Comparison of ENCODE assay signal across 8 cellular contexts in the genomic region with DNA sequence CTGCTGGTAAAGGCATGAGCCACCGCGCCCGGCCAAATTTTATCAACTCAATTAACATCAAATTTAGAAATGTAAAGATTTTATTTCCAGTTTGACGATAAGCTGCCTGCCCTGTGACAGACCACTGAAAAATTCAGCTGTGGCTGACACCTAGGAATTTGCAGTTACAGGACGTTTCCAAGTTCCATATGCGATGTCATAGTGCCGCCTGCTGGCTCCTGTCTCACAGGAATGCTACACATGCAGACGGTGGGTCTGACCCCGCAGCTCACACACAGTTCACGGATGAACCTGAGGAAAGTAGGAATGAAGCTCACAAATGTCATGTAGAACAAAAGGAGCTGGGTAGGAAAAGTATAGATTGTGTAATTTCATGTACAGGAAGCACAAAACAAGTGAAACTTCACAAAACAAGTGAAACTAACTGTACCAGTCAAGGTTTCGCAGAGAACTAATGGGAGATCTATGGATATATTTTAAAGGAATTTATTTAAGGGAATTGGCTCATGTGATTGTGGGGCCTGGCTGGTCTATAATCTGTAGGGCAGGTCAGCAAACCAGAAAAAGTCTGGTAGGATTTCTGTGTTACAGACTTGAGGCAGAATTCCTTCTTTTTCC. TPM values are rescaled to one million over a fixed set of nuclear protein-coding genes. Genes with fewer than 3 reads are reported as not detected.
DNase-seq lines count a peak whose midpoint lies in the region; ATAC-seq and TF ChIP-seq lines count a peak whose summit lies in the region.

No MANE protein-coding gene starts in this region.

- H3K27ac ChIP-seq in prostate gland, result no peak overlapping the region

- H3K4me3 ChIP-seq in prostate gland, result no peak overlapping the region

- 17% methylated on average over 11 of the region's 11 CpGs for WGBS in prostate gland

- TF ChIP-seq POLR2A in prostate gland (IDR thresholded peaks at IDR 0.05), result no peak

- peak; percentile 55 for DNase-seq in GM04504 (ENCODE audit: low read depth)
- DNase-seq in NCI-H1092 (lab: John Stamatoyannopoulos, UW), result peak; percentile 23
- peak; percentile 5 to 43 for DNase-seq in SW 1271 (lab: John Stamatoyannopoulos, UW)
- peak; percentile 41 for DNase-seq in activated naive CD8-positive, alpha-beta T cell treated with anti-CD3 and anti-CD28 coated beads, Interleukin-2, amount 50 U/mL, for 16 hours (ENCODE audit: low read depth, low spot score)
- DNase-seq in Right ventricle myocardium superior, result peak; percentile 90
- DNase-seq in prostate gland (ENCODE audit: low spot score), result peak; percentile 67
- peak; percentile 83 for DNase-seq in ureter (ENCODE audit: low spot score)

- H3K4me1 ChIP-seq in prostate gland (replicated peaks), result no peaks in the 10 kb centered on the region

- intact Hi-C loops in Right ventricle myocardium superior (cut with DNase I) (loop anchor here (5.0 to 10.0 kb wide), 2 partner anchors 207 to 540 kb away; no protein-coding TSS in a partner anchor), prostate gland (cut with DNase I) (loop anchor here (1.0 to 5.0 kb wide), 2 partner anchors 187 to 207 kb away; no protein-coding TSS in a partner anchor)

- ATAC-seq in Right ventricle myocardium superior (ENCODE audit: poor library complexity), result peak; percentile 96
- ATAC-seq in HG02571 (IDR thresholded peaks at IDR 0.05; ENCODE audit: unreplicated experiment), result no peak

- peak; percentile 59 to 90 (median 81) for TF ChIP-seq CTCF in prostate gland (IDR thresholded peaks at IDR 0.05)

- H3K9me3 ChIP-seq in prostate gland, result no peaks in the 10 kb centered on the region

- no peaks in the 10 kb centered on the region for H3K36me3 ChIP-seq in prostate gland

- H3K27me3 ChIP-seq in prostate gland (replicated peaks; ENCODE audit: insufficient read depth), result no peaks in the 10 kb centered on the region

RNA-seq across cellular contexts. Expression of gene SEH1L, which starts 13.2 kb away (rescaled TPM):
- 17.3 TPM for total RNA-seq in Right ventricle myocardium superior
- total RNA-seq in prostate gland, result 10 to 100 TPM; 35.9 to 46.6 TPM
- total RNA-seq in ureter, result 53.1 TPM

RNA-seq across cellular contexts. Expression of gene PTPN2, which starts 50.5 kb away (rescaled TPM):
- total RNA-seq in Right ventricle myocardium superior (9.5 TPM), prostate gland (10 to 100 TPM; 25.0 to 34.0 TPM), ureter (47.8 TPM)

RNA-seq across cellular contexts. Expression of gene CEP192, which starts 56.6 kb away (rescaled TPM):
- total RNA-seq in Right ventricle myocardium superior (22.3 TPM), prostate gland (10 to 100 TPM; 17.2 to 37.3 TPM), ureter (38.8 TPM)

Comparison
In these comparisons a context has a peak if more than half of its experiments do, and no peak if none do; other contexts are left out.
1. DNase-seq: peak in every context shown above with its lines; median percentile 90 in Right ventricle myocardium superior; 83 in ureter; 67 in prostate gland; 55 in GM04504; 41 in activated naive CD8-positive, alpha-beta T cell treated with anti-CD3 and anti-CD28 coated beads, Interleukin-2, amount 50 U/mL, for 16 hours; 24 in SW 1271; 23 in NCI-H1092.